In genomic region chr11:65329944-65330403, GRCh38 we compare ENCODE assay signal across 8 cellular contexts.
A peak's percentile ranks its signal among the peaks of the same experiment; 100 is the strongest.
DNase-seq lines count a peak whose midpoint lies in the region; ATAC-seq and TF ChIP-seq lines count a peak whose summit lies in the region.

No MANE protein-coding gene starts in this region.

- peaks cover 14% of the 10 kb centered on the region for H3K79me2 ChIP-seq in ACC112 (ENCODE audit: control insufficient read depth, insufficient read depth, low read length, unreplicated experiment)

- H3K4me1 ChIP-seq in ACC112 (ENCODE audit: control insufficient read depth, insufficient read depth, low read length, unreplicated experiment) = peaks cover 4% of the 10 kb centered on the region

- H3K36me3 ChIP-seq in ACC112 (ENCODE audit: insufficient read depth, low read length) = no peaks in the 10 kb centered on the region

- H3K27me3 ChIP-seq in ACC112 (ENCODE audit: insufficient read depth, low read length) = no peaks in the 10 kb centered on the region

- H2AFZ ChIP-seq in ACC112 (ENCODE audit: low read length, unreplicated experiment) = peak overlapping the region; percentile 59

- DNase-seq in GM20000 (ENCODE audit: low spot score) (peak; percentile 81), NCI-H345 treated with DMSO at 0.1 percent for 48 hours (lab: John Stamatoyannopoulos, UW; ENCODE audit: unreplicated experiment) (peak; percentile 72), cerebellar cortex (ENCODE audit: low spot score) (peak; percentile 94), left kidney (ENCODE audit: low read depth, low spot score) (peak; percentile 94)
- DNase-seq in activated CD4-positive, CD25-positive, alpha-beta regulatory T cell treated with anti-CD3 and anti-CD28 coated beads, Interleukin-2, amount 50 U/mL, for 72 hours = peak; percentile 79
- peak; percentile 91 for DNase-seq in stimulated activated CD4-positive, alpha-beta T cell treated with anti-CD3 and anti-CD28 coated beads, Interleukin-2, amount 100 ng/mL, for 48 hours

- ATAC-seq in HG02571 (IDR thresholded peaks at IDR 0.05; ENCODE audit: unreplicated experiment) = no peak

- H3K4me3 ChIP-seq in ACC112 (ENCODE audit: low read depth, low read length) = 0 out of 2 replicates have a peak overlapping the region, but pooled peaks have one; percentile 28

- peak overlapping the region; percentile 37 for H3K27ac ChIP-seq in ACC112 (ENCODE audit: low read depth, low read length)

- TF ChIP-seq CTCF in GM20000 (IDR thresholded peaks at IDR 0.05; ENCODE audit: extremely low read depth, missing control alignments) = peak; percentile 64
